In genomic region chr5:133957591-133957990, GRCh38 we compare ENCODE assay signal across 11 cellular contexts. TPM values are rescaled to one million over a fixed set of nuclear protein-coding genes. Genes with fewer than 3 reads are reported as not detected.
DNase-seq lines count a peak whose midpoint lies in the region; ATAC-seq and TF ChIP-seq lines count a peak whose summit lies in the region.
"Had no signal": no experiment of that assay in that cellular context is flagged by ENCODE, and none has a peak within 500 bp of the region (broad histone marks: within the 10 kb centered on the region; RNA-seq: fewer than 3 reads in every experiment).

No MANE protein-coding gene starts in this region.

- DNase-seq in T-helper 17 cell (no peak), SKM-1 treated with dmso at 0.1 percent for 144 hours (lab: John Stamatoyannopoulos, UW; ENCODE audit: unreplicated experiment) (no peak), tibial artery (no peak), upper lobe of right lung (no peak)
- DNase-seq in activated effector memory CD4-positive, alpha-beta T cell treated with anti-CD3 and anti-CD28 coated beads, Interleukin-2, amount 50 U/mL, for 16 hours = no peak
- DNase-seq: NCI-H748 treated with DMSO at 0.1 percent for 48 hours; stimulated activated CD4-positive, alpha-beta T cell treated with anti-CD3 and anti-CD28 coated beads, Interleukin-4, amount 100 ng/mL, for 4 hours had no signal

- H3K36me3 Mint-ChIP-seq in T-helper 17 cell (ENCODE audit: low read depth) = no peaks in the 10 kb centered on the region

- no peak overlapping the region for H3K4me3 Mint-ChIP-seq in T-helper 17 cell

- no peaks in the 10 kb centered on the region for H3K27me3 Mint-ChIP-seq in T-helper 17 cell

- TF ChIP-seq CTCF in tibial artery (IDR thresholded peaks at IDR 0.05) (no peak), upper lobe of right lung (IDR thresholded peaks at IDR 0.05) (no peak)

- H3K27me3 ChIP-seq in BLaER1 treated with 17β-estradiol and CSF1 and Interleukin-3, amounts not matched to agents 10 nM and 100 nM = no peaks in the 10 kb centered on the region
- H3K27me3 ChIP-seq in tibial artery (no peaks in the 10 kb centered on the region), upper lobe of right lung (no peaks in the 10 kb centered on the region)

- H3K4me2 ChIP-seq in BLaER1 treated with 17β-estradiol and CSF1 and Interleukin-3, amounts not matched to agents 10 nM and 100 nM = peak overlapping the region; percentile 13 to 71 (median 39); a peak in 20 of 22 replicates

- ATAC-seq in GM18870 (IDR thresholded peaks at IDR 0.05; ENCODE audit: unreplicated experiment) (peak; percentile 58), HG02870 (IDR thresholded peaks at IDR 0.05; ENCODE audit: unreplicated experiment) (peak; percentile 74), T-helper 17 cell (no peak), upper lobe of right lung (no peak)

- peaks cover 20% of the 10 kb centered on the region for H3K4me1 Mint-ChIP-seq in T-helper 17 cell

- H3K27ac ChIP-seq in BLaER1 treated with 17β-estradiol and CSF1 and Interleukin-3, amounts not matched to agents 10 nM and 100 nM = peak overlapping the region in 7 of 11 experiments; percentile 17 to 47 (median 30); a peak in 9 of 22 replicates
- H3K27ac ChIP-seq in tibial artery = no peak overlapping the region
- H3K27ac ChIP-seq in upper lobe of right lung = no peak overlapping the region
- H3K27ac ChIP-seq: C4-2B had no signal

- H3K9me3 ChIP-seq in BLaER1 treated with 17β-estradiol and CSF1 and Interleukin-3, amounts not matched to agents 10 nM and 100 nM (replicated peaks in 1 of 11) = no peaks in the 10 kb centered on the region
- H3K9me3 ChIP-seq in T-helper 17 cell (ENCODE audit: control insufficient read depth, low read length, poor library complexity, severe bottlenecking) = no peaks in the 10 kb centered on the region
- no peaks in the 10 kb centered on the region for H3K9me3 ChIP-seq in tibial artery
- H3K9me3 ChIP-seq in upper lobe of right lung = no peaks in the 10 kb centered on the region

- H3K9ac ChIP-seq in BLaER1 treated with 17β-estradiol and CSF1 and Interleukin-3, amounts not matched to agents 10 nM and 100 nM = peak overlapping the region in 3 of 11 experiments; percentile 9 to 43 (median 40); a peak in 4 of 22 replicates

- peaks cover 49 to 80% (median 62%) of the 10 kb centered on the region in 11 experiments for H3K36me3 ChIP-seq in BLaER1 treated with 17β-estradiol and CSF1 and Interleukin-3, amounts not matched to agents 10 nM and 100 nM
- H3K36me3 ChIP-seq in tibial artery (peaks cover 26 to 40% (median 30%) of the 10 kb centered on the region in 3 donors), upper lobe of right lung (peaks cover 44% of the 10 kb centered on the region)

- intact Hi-C loops in tibial artery (cut with DNase I; ENCODE audit: low total_unique reads) = no loop called here
- intact Hi-C loops in upper lobe of right lung (cut with DNase I) = no loop called here

- peak overlapping the region; percentile 67 for H3K27ac Mint-ChIP-seq in T-helper 17 cell

- no peak overlapping the region for H3K4me3 ChIP-seq in BLaER1 treated with 17β-estradiol and CSF1 and Interleukin-3, amounts not matched to agents 10 nM and 100 nM
- no peak overlapping the region for H3K4me3 ChIP-seq in tibial artery
- H3K4me3 ChIP-seq in upper lobe of right lung = no peak overlapping the region

- H3K4me1 ChIP-seq in BLaER1 treated with 17β-estradiol and CSF1 and Interleukin-3, amounts not matched to agents 10 nM and 100 nM = peaks cover 14 to 36% (median 18%) of the 10 kb centered on the region in 10 experiments
- peaks cover 0 to 18% (median 11%) of the 10 kb centered on the region in 4 donors for H3K4me1 ChIP-seq in tibial artery
- peaks cover 3% of the 10 kb centered on the region for H3K4me1 ChIP-seq in upper lobe of right lung

- peaks cover 0 to 33% (median 6%) of the 10 kb centered on the region in 11 experiments; a peak in 11 of 22 replicates for H4K20me1 ChIP-seq in BLaER1 treated with 17β-estradiol and CSF1 and Interleukin-3, amounts not matched to agents 10 nM and 100 nM

RNA-seq across cellular contexts. Expression of gene C5orf15, which starts 10.8 kb away (rescaled TPM):
- total RNA-seq in T-helper 17 cell = 10 to 100 TPM; 12.1 to 13.5 TPM
- total RNA-seq in upper lobe of right lung = 33.4 TPM

RNA-seq across cellular contexts. Expression of gene VDAC1, which starts 47.2 kb away (rescaled TPM):
- total RNA-seq in T-helper 17 cell = 10 to 100 TPM; 58.1 to 71.4 TPM
- total RNA-seq in upper lobe of right lung = 112 TPM

Comparison
In these comparisons a context has a peak if more than half of its experiments do, and no peak if none do; other contexts are left out.
1. H3K27ac ChIP-seq: peak in BLaER1 treated with 17β-estradiol and CSF1 and Interleukin-3, amounts not matched to agents 10 nM and 100 nM (7 of 11); none in tibial artery (0 of 2) and upper lobe of right lung (single experiment).
2. ATAC-seq: peak in GM18870 (single experiment) and HG02870 (single experiment); none in T-helper 17 cell (single experiment) and upper lobe of right lung (single experiment).